Comparison of ENCODE assay signal across 8 cellular contexts in genomic region chr16:74813109-74813641, GRCh38. TPM values are rescaled to one million over a fixed set of nuclear protein-coding genes. Genes with fewer than 3 reads are reported as not detected.
A peak's percentile ranks its signal among the peaks of the same experiment; 100 is the strongest.
DNase-seq lines count a peak whose midpoint lies in the region; ATAC-seq and TF ChIP-seq lines count a peak whose summit lies in the region.

No MANE protein-coding gene starts in this region.

- H3K36me3 ChIP-seq in GM23248 (ENCODE audit: low read depth) (no peaks in the 10 kb centered on the region), Karpas-422 (ENCODE audit: insufficient read depth, low read length) (no peaks in the 10 kb centered on the region), SJSA1 (no peaks in the 10 kb centered on the region), testis (ENCODE audit: low read depth, missing control alignments) (no peaks in the 10 kb centered on the region)

- peak overlapping the region; percentile 40; the same call in 1 of the 2 replicates for H2AFZ ChIP-seq in GM23248
- H2AFZ ChIP-seq in Karpas-422 (ENCODE audit: low read length), result no peak overlapping the region

- in situ Hi-C loops in GM23248 (cut with MboI), result no loop called here

- H3F3A ChIP-seq in GM23248 (ENCODE audit: insufficient read depth), result no peaks in the 10 kb centered on the region

- H3K9me2 ChIP-seq in GM23248 (ENCODE audit: insufficient read depth), result no peaks in the 10 kb centered on the region
- H3K9me2 ChIP-seq in Karpas-422 (replicated peaks; ENCODE audit: insufficient read depth, low read length), result no peaks in the 10 kb centered on the region

- no peak overlapping the region for H3K27ac ChIP-seq in GM23248
- no peak overlapping the region for H3K27ac ChIP-seq in Karpas-422 (ENCODE audit: low read length)
- no peak overlapping the region for H3K27ac ChIP-seq in SJSA1
- no peak overlapping the region for H3K27ac ChIP-seq in testis

- peaks cover 12% of the 10 kb centered on the region for H3K27me3 ChIP-seq in GM23248 (replicated peaks; ENCODE audit: insufficient read depth)
- no peaks in the 10 kb centered on the region for H3K27me3 ChIP-seq in Karpas-422 (ENCODE audit: low read length)
- H3K27me3 ChIP-seq in SJSA1 (replicated peaks), result no peaks in the 10 kb centered on the region
- no peaks in the 10 kb centered on the region for H3K27me3 ChIP-seq in testis

- H3K4me2 ChIP-seq in GM23248 (ENCODE audit: unreplicated experiment), result no peak overlapping the region
- H3K4me2 ChIP-seq in Karpas-422 (ENCODE audit: low read depth, low read length, poor library complexity, severe bottlenecking), result no peak overlapping the region

- WGBS in GM23248 (ENCODE audit: low coverage in 1 of 2, low lambda C conversion rate in 2 of 2, missing lambda C conversion rate in 2 of 2), 2 experiments, result 5 to 9% methylated on average over 19 to 21 of the region's 25 CpGs
- WGBS in testis, 2 donors, result 10 to 39% methylated on average over 5 to 25 of the region's 25 CpGs

- no peak for TF ChIP-seq POLR2A in testis (IDR thresholded peaks at IDR 0.05)

- H3K79me2 ChIP-seq in GM23248 (ENCODE audit: insufficient read depth), result no peaks in the 10 kb centered on the region
- H3K79me2 ChIP-seq in Karpas-422 (ENCODE audit: low read length), result no peaks in the 10 kb centered on the region

- no peak overlapping the region for H3K9ac ChIP-seq in GM23248
- H3K9ac ChIP-seq in Karpas-422 (ENCODE audit: low read length), result no peak overlapping the region

- no peaks in the 10 kb centered on the region for H3K4me1 ChIP-seq in GM23248 (ENCODE audit: insufficient read depth)
- no peaks in the 10 kb centered on the region for H3K4me1 ChIP-seq in Karpas-422 (ENCODE audit: low read length)
- no peaks in the 10 kb centered on the region; the same call in 1 of the 2 replicates for H3K4me1 ChIP-seq in SJSA1 (replicated peaks)
- H3K4me1 ChIP-seq in testis, result no peaks in the 10 kb centered on the region

- peak; percentile 87 for ATAC-seq in omental fat pad (ENCODE audit: low FRiP score)

- H4K20me1 ChIP-seq in GM23248 (ENCODE audit: insufficient read depth), result no peaks in the 10 kb centered on the region
- no peaks in the 10 kb centered on the region for H4K20me1 ChIP-seq in Karpas-422 (ENCODE audit: insufficient read depth, low read depth, low read length)

- DNase-seq in ELF-1 (ENCODE audit: low read depth, low spot score) (peak; percentile 94), GM23248 (peak; percentile 80), Karpas-422 (peak; percentile 89), SJSA1 (ENCODE audit: low read depth in 1 of 2, low spot score in 2 of 2) (peak; percentile 49 to 78), activated gamma-delta T cell treated with Interleukin-2 at 50 U/mL for 16 hours (peak; percentile 62), germinal center (ENCODE audit: low spot score) (peak; percentile 77), omental fat pad (ENCODE audit: low spot score) (peak; percentile 51), testis (peak; percentile 87)

- TF ChIP-seq CTCF in omental fat pad (IDR thresholded peaks at IDR 0.05), result peak in 2 of 3 donors; percentile 43 to 80
- peak; percentile 75 to 89 (median 84) for TF ChIP-seq CTCF in testis (IDR thresholded peaks at IDR 0.05)

- H3K9me3 ChIP-seq in GM23248 (ENCODE audit: low read depth) (no peaks in the 10 kb centered on the region), Karpas-422 (ENCODE audit: low read length) (no peaks in the 10 kb centered on the region), SJSA1 (replicated peaks) (no peaks in the 10 kb centered on the region), testis (no peaks in the 10 kb centered on the region)

- H3K4me3 ChIP-seq in GM23248, result no peak overlapping the region
- H3K4me3 ChIP-seq in Karpas-422 (ENCODE audit: low read length), result no peak overlapping the region
- H3K4me3 ChIP-seq in SJSA1, result no peak overlapping the region
- H3K4me3 ChIP-seq in testis, result no peak overlapping the region

- intact Hi-C loops in testis (cut with DNase I; ENCODE audit: low total_unique reads), result no loop called here

RNA-seq across cellular contexts. Expression of gene FA2H, which starts 38.6 kb away (rescaled TPM):
- total RNA-seq in GM23248 (2014; rRNA removed; shearing (Covaris generic)), result not detected in 2 replicates
- not detected in 2 replicates for polyA plus RNA-seq in GM23248 (2016; fragmentation: Nextera tagmentation; extraction: Ambion mirVana)
- not detected in 2 replicates for total RNA-seq in Karpas-422 (2014; rRNA removed; shearing (Covaris generic); ENCODE audit: low replicate concordance)
- total RNA-seq in SJSA1 (2014; rRNA removed; shearing (Covaris generic)), result not detected in 2 replicates
- not detected for total RNA-seq in omental fat pad
- total RNA-seq in testis, result 1 to 10 TPM; 3.0 to 5.9 TPM
- polyA plus RNA-seq in testis (ENCODE audit: insufficient read depth, low read depth, low replicate concordance), result 7.8 TPM
